ENCODE assay signal across 1 cellular context in the genomic region with DNA sequence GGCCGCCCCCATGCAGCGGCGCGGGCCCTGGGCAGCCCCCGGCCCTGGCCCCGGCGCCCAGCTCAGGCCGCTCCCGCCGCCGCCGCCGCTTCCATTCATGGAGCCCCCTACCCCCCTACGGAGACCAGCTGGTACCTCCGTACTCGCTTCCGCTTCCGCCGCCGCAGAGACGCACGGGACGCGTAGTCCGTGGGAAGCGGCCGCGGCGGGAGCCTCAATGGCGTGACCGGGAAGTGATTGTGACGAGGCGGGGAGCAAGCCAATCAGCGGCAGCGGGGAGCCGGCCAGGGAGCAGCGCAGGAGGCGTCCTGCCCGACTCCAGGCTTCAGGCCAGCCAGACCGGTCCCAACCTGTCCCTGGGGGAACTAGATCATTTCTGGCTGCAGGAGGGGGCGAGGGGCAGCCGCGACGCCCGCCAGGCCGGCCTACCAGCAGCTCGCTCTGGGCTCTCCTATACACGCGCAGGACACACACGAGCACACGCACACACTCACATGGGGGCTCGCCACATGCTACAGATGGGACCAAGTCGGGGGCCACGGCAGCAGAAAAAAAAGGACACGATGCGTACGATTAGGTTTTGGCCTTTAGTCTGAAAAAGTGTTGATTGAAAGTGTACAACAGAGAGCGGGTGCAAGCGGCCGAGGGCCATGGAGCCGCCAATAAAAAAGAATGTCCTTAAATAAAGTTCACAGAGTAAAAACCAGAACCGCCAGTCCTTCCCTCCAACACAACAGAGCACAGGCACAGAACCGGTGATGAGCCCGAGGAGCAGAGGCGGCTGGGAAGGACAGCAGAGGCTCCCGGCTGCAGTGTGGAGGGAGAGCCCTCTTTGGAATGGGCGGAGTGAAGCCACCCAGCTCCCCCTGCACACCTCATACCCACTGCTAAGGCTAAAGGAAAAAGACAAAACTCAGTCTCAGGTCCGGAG.
TF ChIP-seq lines count a peak whose summit lies in the region.

A gene with protein sequence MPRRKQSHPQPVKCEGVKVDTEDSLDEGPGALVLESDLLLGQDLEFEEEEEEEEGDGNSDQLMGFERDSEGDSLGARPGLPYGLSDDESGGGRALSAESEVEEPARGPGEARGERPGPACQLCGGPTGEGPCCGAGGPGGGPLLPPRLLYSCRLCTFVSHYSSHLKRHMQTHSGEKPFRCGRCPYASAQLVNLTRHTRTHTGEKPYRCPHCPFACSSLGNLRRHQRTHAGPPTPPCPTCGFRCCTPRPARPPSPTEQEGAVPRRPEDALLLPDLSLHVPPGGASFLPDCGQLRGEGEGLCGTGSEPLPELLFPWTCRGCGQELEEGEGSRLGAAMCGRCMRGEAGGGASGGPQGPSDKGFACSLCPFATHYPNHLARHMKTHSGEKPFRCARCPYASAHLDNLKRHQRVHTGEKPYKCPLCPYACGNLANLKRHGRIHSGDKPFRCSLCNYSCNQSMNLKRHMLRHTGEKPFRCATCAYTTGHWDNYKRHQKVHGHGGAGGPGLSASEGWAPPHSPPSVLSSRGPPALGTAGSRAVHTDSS (minus strand): TSS at position 109 of the 931 bp plus-strand sequence. CDS start 208 bp downstream, outside the sequence.

TF ChIP-seq in HepG2, 621 proteins besides CTCF, POLR2A, EP300 and RAD21 (continued from another document and continues in another):
- TF ChIP-seq, protein P1, sequence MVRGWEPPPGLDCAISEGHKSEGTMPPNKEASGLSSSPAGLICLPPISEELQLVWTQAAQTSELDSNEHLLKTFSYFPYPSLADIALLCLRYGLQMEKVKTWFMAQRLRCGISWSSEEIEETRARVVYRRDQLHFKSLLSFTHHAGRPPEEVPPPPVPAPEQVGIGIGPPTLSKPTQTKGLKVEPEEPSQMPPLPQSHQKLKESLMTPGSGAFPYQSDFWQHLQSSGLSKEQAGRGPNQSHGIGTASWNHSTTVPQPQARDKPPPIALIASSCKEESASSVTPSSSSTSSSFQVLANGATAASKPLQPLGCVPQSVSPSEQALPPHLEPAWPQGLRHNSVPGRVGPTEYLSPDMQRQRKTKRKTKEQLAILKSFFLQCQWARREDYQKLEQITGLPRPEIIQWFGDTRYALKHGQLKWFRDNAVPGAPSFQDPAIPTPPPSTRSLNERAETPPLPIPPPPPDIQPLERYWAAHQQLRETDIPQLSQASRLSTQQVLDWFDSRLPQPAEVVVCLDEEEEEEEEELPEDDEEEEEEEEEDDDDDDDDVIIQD (CRISPR knock-in tag; IDR thresholded peaks at IDR 0.05; ENCODE audit: low read depth): no peak
- TF ChIP-seq, protein P2, sequence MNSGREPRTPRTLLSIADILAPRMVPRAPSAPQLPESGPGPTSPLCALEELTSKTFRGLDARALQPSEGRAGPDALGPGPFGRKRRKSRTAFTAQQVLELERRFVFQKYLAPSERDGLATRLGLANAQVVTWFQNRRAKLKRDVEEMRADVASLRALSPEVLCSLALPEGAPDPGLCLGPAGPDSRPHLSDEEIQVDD (CRISPR knock-in tag; IDR thresholded peaks at IDR 0.05; ENCODE audit: borderline replicate concordance): no peak
- TF ChIP-seq FOXA1 (IDR thresholded peaks at IDR 0.05) (no peak), FOXA1 (CRISPR knock-in tag; IDR thresholded peaks at IDR 0.05) (no peak), ZNF234 (CRISPR knock-in tag; conservative IDR thresholded peaks at IDR 0.05) (no peak), NFKBIZ (CRISPR knock-in tag; IDR thresholded peaks at IDR 0.05) (no peak), ZIK1 (CRISPR knock-in tag; IDR thresholded peaks at IDR 0.05; ENCODE audit: borderline replicate concordance, low read depth) (no peak), MBD4 (IDR thresholded peaks at IDR 0.05; ENCODE audit: borderline replicate concordance, low read length) (no peak), ZNF703 (CRISPR knock-in tag; IDR thresholded peaks at IDR 0.05; ENCODE audit: borderline replicate concordance) (no peak), EED (CRISPR knock-in tag; IDR thresholded peaks at IDR 0.05) (peak; percentile 83; the same call in 1 of the 2 replicates), RXRA (CRISPR knock-in tag; IDR thresholded peaks at IDR 0.05) (no peak), MATR3 (CRISPR knock-in tag; IDR thresholded peaks at IDR 0.05) (no peak), KAT2B (IDR thresholded peaks at IDR 0.05; ENCODE audit: borderline replicate concordance, low read depth, low read length) (no peak), NFE2 (CRISPR knock-in tag; IDR thresholded peaks at IDR 0.05) (no peak), MLLT10 (CRISPR knock-in tag; IDR thresholded peaks at IDR 0.05) (no peak), ATF7-NPFF (CRISPR knock-in tag; IDR thresholded peaks at IDR 0.05; ENCODE audit: low read depth) (no peak), NFE2L2 (IDR thresholded peaks at IDR 0.05; ENCODE audit: low read length) (no peak), ZFX (CRISPR knock-in tag; IDR thresholded peaks at IDR 0.05; ENCODE audit: low read depth) (peak; percentile 57), KAT7 (CRISPR knock-in tag; IDR thresholded peaks at IDR 0.05; ENCODE audit: borderline replicate concordance) (no peak), ZNF224 (CRISPR knock-in tag; IDR thresholded peaks at IDR 0.05) (no peak), ZNF292 (CRISPR knock-in tag; IDR thresholded peaks at IDR 0.05; ENCODE audit: borderline replicate concordance, low read depth) (no peak), TCF7 (IDR thresholded peaks at IDR 0.05; ENCODE audit: low read depth) (no peak), GZF1 (CRISPR knock-in tag; IDR thresholded peaks at IDR 0.05) (no peak), ZNF605 (CRISPR knock-in tag; IDR thresholded peaks at IDR 0.05) (no peak), TBX2 (CRISPR knock-in tag; IDR thresholded peaks at IDR 0.05; ENCODE audit: borderline replicate concordance) (no peak), ZNF556 (CRISPR knock-in tag; IDR thresholded peaks at IDR 0.05; ENCODE audit: borderline replicate concordance) (no peak), ZMYM3 (CRISPR knock-in tag; IDR thresholded peaks at IDR 0.05) (no peak), ZNF44 (CRISPR knock-in tag; IDR thresholded peaks at IDR 0.05) (peak; percentile 57; the same call in 1 of the 2 replicates), GTF3A (CRISPR knock-in tag; conservative IDR thresholded peaks at IDR 0.05) (no peak), ZNF564 (CRISPR knock-in tag; IDR thresholded peaks at IDR 0.05) (no peak), KDM1A (CRISPR knock-in tag; IDR thresholded peaks at IDR 0.05) (no peak), ZMYM4 (CRISPR knock-in tag; IDR thresholded peaks at IDR 0.05) (no peak), NCOA5 (CRISPR knock-in tag; IDR thresholded peaks at IDR 0.05) (no peak), CENPX (CRISPR knock-in tag; IDR thresholded peaks at IDR 0.05) (no peak), ZFP90 (CRISPR knock-in tag; IDR thresholded peaks at IDR 0.05; ENCODE audit: borderline replicate concordance) (no peak), PHB2 (IDR thresholded peaks at IDR 0.05; ENCODE audit: partially characterized antibody) (no peak), ZNF30 (CRISPR knock-in tag; IDR thresholded peaks at IDR 0.05) (no peak), ZNF543 (CRISPR knock-in tag; IDR thresholded peaks at IDR 0.05) (no peak), ZNF121 (CRISPR knock-in tag; IDR thresholded peaks at IDR 0.05) (no peak), ZFP37 (CRISPR knock-in tag; IDR thresholded peaks at IDR 0.05; ENCODE audit: borderline replicate concordance) (no peak), PPARG (CRISPR knock-in tag; conservative IDR thresholded peaks at IDR 0.05) (no peak)
- TF ChIP-seq, protein P3, sequence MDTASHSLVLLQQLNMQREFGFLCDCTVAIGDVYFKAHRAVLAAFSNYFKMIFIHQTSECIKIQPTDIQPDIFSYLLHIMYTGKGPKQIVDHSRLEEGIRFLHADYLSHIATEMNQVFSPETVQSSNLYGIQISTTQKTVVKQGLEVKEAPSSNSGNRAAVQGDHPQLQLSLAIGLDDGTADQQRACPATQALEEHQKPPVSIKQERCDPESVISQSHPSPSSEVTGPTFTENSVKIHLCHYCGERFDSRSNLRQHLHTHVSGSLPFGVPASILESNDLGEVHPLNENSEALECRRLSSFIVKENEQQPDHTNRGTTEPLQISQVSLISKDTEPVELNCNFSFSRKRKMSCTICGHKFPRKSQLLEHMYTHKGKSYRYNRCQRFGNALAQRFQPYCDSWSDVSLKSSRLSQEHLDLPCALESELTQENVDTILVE (CRISPR knock-in tag; IDR thresholded peaks at IDR 0.05): no peak
- TF ChIP-seq, protein P4, sequence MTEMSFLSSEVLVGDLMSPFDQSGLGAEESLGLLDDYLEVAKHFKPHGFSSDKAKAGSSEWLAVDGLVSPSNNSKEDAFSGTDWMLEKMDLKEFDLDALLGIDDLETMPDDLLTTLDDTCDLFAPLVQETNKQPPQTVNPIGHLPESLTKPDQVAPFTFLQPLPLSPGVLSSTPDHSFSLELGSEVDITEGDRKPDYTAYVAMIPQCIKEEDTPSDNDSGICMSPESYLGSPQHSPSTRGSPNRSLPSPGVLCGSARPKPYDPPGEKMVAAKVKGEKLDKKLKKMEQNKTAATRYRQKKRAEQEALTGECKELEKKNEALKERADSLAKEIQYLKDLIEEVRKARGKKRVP (CRISPR knock-in tag; IDR thresholded peaks at IDR 0.05): no peak
- TF ChIP-seq, protein P5, sequence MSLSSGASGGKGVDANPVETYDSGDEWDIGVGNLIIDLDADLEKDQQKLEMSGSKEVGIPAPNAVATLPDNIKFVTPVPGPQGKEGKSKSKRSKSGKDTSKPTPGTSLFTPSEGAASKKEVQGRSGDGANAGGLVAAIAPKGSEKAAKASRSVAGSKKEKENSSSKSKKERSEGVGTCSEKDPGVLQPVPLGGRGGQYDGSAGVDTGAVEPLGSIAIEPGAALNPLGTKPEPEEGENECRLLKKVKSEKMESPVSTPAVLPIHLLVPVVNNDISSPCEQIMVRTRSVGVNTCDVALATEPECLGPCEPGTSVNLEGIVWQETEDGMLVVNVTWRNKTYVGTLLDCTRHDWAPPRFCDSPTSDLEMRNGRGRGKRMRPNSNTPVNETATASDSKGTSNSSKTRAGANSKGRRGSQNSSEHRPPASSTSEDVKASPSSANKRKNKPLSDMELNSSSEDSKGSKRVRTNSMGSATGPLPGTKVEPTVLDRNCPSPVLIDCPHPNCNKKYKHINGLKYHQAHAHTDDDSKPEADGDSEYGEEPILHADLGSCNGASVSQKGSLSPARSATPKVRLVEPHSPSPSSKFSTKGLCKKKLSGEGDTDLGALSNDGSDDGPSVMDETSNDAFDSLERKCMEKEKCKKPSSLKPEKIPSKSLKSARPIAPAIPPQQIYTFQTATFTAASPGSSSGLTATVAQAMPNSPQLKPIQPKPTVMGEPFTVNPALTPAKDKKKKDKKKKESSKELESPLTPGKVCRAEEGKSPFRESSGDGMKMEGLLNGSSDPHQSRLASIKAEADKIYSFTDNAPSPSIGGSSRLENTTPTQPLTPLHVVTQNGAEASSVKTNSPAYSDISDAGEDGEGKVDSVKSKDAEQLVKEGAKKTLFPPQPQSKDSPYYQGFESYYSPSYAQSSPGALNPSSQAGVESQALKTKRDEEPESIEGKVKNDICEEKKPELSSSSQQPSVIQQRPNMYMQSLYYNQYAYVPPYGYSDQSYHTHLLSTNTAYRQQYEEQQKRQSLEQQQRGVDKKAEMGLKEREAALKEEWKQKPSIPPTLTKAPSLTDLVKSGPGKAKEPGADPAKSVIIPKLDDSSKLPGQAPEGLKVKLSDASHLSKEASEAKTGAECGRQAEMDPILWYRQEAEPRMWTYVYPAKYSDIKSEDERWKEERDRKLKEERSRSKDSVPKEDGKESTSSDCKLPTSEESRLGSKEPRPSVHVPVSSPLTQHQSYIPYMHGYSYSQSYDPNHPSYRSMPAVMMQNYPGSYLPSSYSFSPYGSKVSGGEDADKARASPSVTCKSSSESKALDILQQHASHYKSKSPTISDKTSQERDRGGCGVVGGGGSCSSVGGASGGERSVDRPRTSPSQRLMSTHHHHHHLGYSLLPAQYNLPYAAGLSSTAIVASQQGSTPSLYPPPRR (CRISPR knock-in tag; IDR thresholded peaks at IDR 0.05; ENCODE audit: borderline replicate concordance): no peak
- TF ChIP-seq, protein P6, sequence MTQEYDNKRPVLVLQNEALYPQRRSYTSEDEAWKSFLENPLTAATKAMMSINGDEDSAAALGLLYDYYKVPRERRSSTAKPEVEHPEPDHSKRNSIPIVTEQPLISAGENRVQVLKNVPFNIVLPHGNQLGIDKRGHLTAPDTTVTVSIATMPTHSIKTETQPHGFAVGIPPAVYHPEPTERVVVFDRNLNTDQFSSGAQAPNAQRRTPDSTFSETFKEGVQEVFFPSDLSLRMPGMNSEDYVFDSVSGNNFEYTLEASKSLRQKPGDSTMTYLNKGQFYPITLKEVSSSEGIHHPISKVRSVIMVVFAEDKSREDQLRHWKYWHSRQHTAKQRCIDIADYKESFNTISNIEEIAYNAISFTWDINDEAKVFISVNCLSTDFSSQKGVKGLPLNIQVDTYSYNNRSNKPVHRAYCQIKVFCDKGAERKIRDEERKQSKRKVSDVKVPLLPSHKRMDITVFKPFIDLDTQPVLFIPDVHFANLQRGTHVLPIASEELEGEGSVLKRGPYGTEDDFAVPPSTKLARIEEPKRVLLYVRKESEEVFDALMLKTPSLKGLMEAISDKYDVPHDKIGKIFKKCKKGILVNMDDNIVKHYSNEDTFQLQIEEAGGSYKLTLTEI (CRISPR knock-in tag; conservative IDR thresholded peaks at IDR 0.05): no peak
- TF ChIP-seq, protein P7, sequence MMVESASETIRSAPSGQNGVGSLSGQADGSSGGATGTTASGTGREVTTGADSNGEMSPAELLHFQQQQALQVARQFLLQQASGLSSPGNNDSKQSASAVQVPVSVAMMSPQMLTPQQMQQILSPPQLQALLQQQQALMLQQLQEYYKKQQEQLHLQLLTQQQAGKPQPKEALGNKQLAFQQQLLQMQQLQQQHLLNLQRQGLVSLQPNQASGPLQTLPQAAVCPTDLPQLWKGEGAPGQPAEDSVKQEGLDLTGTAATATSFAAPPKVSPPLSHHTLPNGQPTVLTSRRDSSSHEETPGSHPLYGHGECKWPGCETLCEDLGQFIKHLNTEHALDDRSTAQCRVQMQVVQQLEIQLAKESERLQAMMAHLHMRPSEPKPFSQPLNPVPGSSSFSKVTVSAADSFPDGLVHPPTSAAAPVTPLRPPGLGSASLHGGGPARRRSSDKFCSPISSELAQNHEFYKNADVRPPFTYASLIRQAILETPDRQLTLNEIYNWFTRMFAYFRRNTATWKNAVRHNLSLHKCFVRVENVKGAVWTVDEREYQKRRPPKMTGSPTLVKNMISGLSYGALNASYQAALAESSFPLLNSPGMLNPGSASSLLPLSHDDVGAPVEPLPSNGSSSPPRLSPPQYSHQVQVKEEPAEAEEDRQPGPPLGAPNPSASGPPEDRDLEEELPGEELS (CRISPR knock-in tag; IDR thresholded peaks at IDR 0.05): no peak
- TF ChIP-seq, protein P8, sequence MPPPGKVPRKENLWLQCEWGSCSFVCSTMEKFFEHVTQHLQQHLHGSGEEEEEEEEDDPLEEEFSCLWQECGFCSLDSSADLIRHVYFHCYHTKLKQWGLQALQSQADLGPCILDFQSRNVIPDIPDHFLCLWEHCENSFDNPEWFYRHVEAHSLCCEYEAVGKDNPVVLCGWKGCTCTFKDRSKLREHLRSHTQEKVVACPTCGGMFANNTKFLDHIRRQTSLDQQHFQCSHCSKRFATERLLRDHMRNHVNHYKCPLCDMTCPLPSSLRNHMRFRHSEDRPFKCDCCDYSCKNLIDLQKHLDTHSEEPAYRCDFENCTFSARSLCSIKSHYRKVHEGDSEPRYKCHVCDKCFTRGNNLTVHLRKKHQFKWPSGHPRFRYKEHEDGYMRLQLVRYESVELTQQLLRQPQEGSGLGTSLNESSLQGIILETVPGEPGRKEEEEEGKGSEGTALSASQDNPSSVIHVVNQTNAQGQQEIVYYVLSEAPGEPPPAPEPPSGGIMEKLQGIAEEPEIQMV (CRISPR knock-in tag; IDR thresholded peaks at IDR 0.05; ENCODE audit: low read depth): no peak
- TF ChIP-seq, protein P9, sequence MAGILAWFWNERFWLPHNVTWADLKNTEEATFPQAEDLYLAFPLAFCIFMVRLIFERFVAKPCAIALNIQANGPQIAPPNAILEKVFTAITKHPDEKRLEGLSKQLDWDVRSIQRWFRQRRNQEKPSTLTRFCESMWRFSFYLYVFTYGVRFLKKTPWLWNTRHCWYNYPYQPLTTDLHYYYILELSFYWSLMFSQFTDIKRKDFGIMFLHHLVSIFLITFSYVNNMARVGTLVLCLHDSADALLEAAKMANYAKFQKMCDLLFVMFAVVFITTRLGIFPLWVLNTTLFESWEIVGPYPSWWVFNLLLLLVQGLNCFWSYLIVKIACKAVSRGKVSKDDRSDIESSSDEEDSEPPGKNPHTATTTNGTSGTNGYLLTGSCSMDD (CRISPR knock-in tag; IDR thresholded peaks at IDR 0.05): no peak
